Comparison of ENCODE assay signal across 27 cellular contexts in genomic region chr17:11269210-11269609, GRCh38. TPM values are rescaled to one million over a fixed set of nuclear protein-coding genes. Genes with fewer than 3 reads are reported as not detected.
"Had no signal": no experiment of that assay in that cellular context is flagged by ENCODE, and none has a peak within 500 bp of the region (broad histone marks: within the 10 kb centered on the region; RNA-seq: fewer than 3 reads in every experiment).

No MANE protein-coding gene starts in this region.

- H3K4me1 Mint-ChIP-seq: stimulated activated effector memory CD8-positive, alpha-beta T cell treated with anti-CD3 and anti-CD28 coated beads, Interleukin-12 subunit alpha, Interleukin-12 subunit beta, amount 100 ng/mL, for 72 hours; stimulated activated memory B cell treated with anti-CD40 and anti-IgM and Interleukin-4, amounts not matched to agents 10 μg/mL and 1 μg/mL and 100 μg/mL, for 72 hours; stimulated activated naive B cell treated with anti-CD40 and anti-IgM and Interleukin-4, amounts not matched to agents 10 μg/mL and 1 μg/mL and 100 μg/mL, for 72 hours had no signal

- H3K4me1 ChIP-seq: suprapubic skin, thyroid gland, tibial artery, tibial nerve, transverse colon, upper lobe of left lung, upper lobe of right lung, uterus, vagina had no signal

- H3K9me3 ChIP-seq: suprapubic skin, testis, thoracic aorta, thyroid gland, tibial artery, transverse colon, uterus, vagina had no signal

- H3K36me3 Mint-ChIP-seq: stimulated activated effector memory CD8-positive, alpha-beta T cell treated with anti-CD3 and anti-CD28 coated beads, Interleukin-12 subunit alpha, Interleukin-12 subunit beta, amount 100 ng/mL, for 72 hours; stimulated activated memory B cell treated with anti-CD40 and anti-IgM and Interleukin-4, amounts not matched to agents 10 μg/mL and 1 μg/mL and 100 μg/mL, for 72 hours; stimulated activated naive B cell treated with anti-CD40 and anti-IgM and Interleukin-4, amounts not matched to agents 10 μg/mL and 1 μg/mL and 100 μg/mL, for 72 hours; type B pancreatic cell had no signal

- H3K27ac ChIP-seq: stomach, suprapubic skin, testis, thoracic aorta, thyroid gland, tibial artery, tibial nerve, transverse colon, upper lobe of left lung, upper lobe of right lung, uterus, vagina had no signal

- H3K36me3 ChIP-seq: suprapubic skin, thoracic aorta, thyroid gland, tibial artery, transverse colon, upper lobe of left lung, upper lobe of right lung, uterus, vagina had no signal

- DNase-seq: stimulated activated CD4-positive, alpha-beta T cell treated with anti-CD3 and anti-CD28 coated beads, Interleukin-2, amount 100 ng/mL, for 24 hours; stimulated activated CD4-positive, alpha-beta T cell treated with anti-CD3 and anti-CD28 coated beads, Interleukin-2, amount 100 ng/mL, for 48 hours; stimulated activated CD4-positive, alpha-beta T cell treated with anti-CD3 and anti-CD28 coated beads, Interleukin-4, amount 100 ng/mL, for 1 hour; stimulated activated CD4-positive, alpha-beta T cell treated with anti-CD3 and anti-CD28 coated beads, Interleukin-4, amount 100 ng/mL, for 24 hours; stimulated activated CD4-positive, alpha-beta T cell treated with anti-CD3 and anti-CD28 coated beads, Interleukin-4, amount 100 ng/mL, for 4 hours; stimulated activated CD8-positive, alpha-beta memory T cell treated with anti-CD3 and anti-CD28 coated beads, Interleukin-4, amount 100 ng/mL, for 48 hours; stimulated activated naive B cell treated with anti-CD40 and anti-IgM and Interleukin-4, amounts not matched to agents 10 μg/mL and 1 μg/mL and 100 μg/mL, for 72 hours; stimulated activated naive CD4-positive, alpha-beta T cell; stimulated activated naive CD4-positive, alpha-beta T cell treated with Interleukin-2 at 50 U/mL for 16 hours; stomach; substantia nigra; testis; thyroid gland; tibial artery; transverse colon; trophoblast cell; upper lobe of left lung; upper lobe of right lung; uterus had no signal

- H3K27ac Mint-ChIP-seq: stimulated activated effector memory CD8-positive, alpha-beta T cell treated with anti-CD3 and anti-CD28 coated beads, Interleukin-12 subunit alpha, Interleukin-12 subunit beta, amount 100 ng/mL, for 72 hours; stimulated activated memory B cell treated with anti-CD40 and anti-IgM and Interleukin-4, amounts not matched to agents 10 μg/mL and 1 μg/mL and 100 μg/mL, for 72 hours; stimulated activated naive B cell treated with anti-CD40 and anti-IgM and Interleukin-4, amounts not matched to agents 10 μg/mL and 1 μg/mL and 100 μg/mL, for 72 hours; stimulated activated naive CD8-positive, alpha-beta T cell treated with anti-CD3 and anti-CD28 coated beads, Interleukin-15, Interleukin-2, amounts not matched to agents 100 ng/mL and 50 ng/mL, for 24 hours; type B pancreatic cell had no signal

- H3K4me3 Mint-ChIP-seq: stimulated activated effector memory CD8-positive, alpha-beta T cell treated with anti-CD3 and anti-CD28 coated beads, Interleukin-12 subunit alpha, Interleukin-12 subunit beta, amount 100 ng/mL, for 72 hours; stimulated activated memory B cell treated with anti-CD40 and anti-IgM and Interleukin-4, amounts not matched to agents 10 μg/mL and 1 μg/mL and 100 μg/mL, for 72 hours; stimulated activated naive B cell treated with anti-CD40 and anti-IgM and Interleukin-4, amounts not matched to agents 10 μg/mL and 1 μg/mL and 100 μg/mL, for 72 hours; stimulated activated naive CD8-positive, alpha-beta T cell treated with anti-CD3 and anti-CD28 coated beads, Interleukin-15, Interleukin-2, amounts not matched to agents 100 ng/mL and 50 ng/mL, for 24 hours; type B pancreatic cell had no signal

- H3K27me3 ChIP-seq: stomach, suprapubic skin, testis, thyroid gland, tibial artery, tibial nerve, transverse colon, upper lobe of left lung, upper lobe of right lung, uterus, vagina had no signal

- H3K4me3 ChIP-seq: stomach, suprapubic skin, testis, thoracic aorta, thyroid gland, tibial artery, tibial nerve, transverse colon, upper lobe of left lung, upper lobe of right lung, uterus, vagina had no signal

- ATAC-seq: stimulated activated effector memory CD8-positive, alpha-beta T cell treated with anti-CD3 and anti-CD28 coated beads, Interleukin-12 subunit alpha, Interleukin-12 subunit beta, amount 100 ng/mL, for 72 hours; stimulated activated memory B cell treated with anti-CD40 and anti-IgM and Interleukin-4, amounts not matched to agents 10 μg/mL and 1 μg/mL and 100 μg/mL, for 72 hours; stimulated activated naive B cell treated with anti-CD40 and anti-IgM and Interleukin-4, amounts not matched to agents 10 μg/mL and 1 μg/mL and 100 μg/mL, for 72 hours; upper lobe of right lung had no signal

RNA-seq across cellular contexts. Expression of gene SHISA6, which starts 28.2 kb away (rescaled TPM):
- total RNA-seq: upper lobe of right lung had no signal
